ENCODE assay signal across 8 cellular contexts in the genomic region with DNA sequence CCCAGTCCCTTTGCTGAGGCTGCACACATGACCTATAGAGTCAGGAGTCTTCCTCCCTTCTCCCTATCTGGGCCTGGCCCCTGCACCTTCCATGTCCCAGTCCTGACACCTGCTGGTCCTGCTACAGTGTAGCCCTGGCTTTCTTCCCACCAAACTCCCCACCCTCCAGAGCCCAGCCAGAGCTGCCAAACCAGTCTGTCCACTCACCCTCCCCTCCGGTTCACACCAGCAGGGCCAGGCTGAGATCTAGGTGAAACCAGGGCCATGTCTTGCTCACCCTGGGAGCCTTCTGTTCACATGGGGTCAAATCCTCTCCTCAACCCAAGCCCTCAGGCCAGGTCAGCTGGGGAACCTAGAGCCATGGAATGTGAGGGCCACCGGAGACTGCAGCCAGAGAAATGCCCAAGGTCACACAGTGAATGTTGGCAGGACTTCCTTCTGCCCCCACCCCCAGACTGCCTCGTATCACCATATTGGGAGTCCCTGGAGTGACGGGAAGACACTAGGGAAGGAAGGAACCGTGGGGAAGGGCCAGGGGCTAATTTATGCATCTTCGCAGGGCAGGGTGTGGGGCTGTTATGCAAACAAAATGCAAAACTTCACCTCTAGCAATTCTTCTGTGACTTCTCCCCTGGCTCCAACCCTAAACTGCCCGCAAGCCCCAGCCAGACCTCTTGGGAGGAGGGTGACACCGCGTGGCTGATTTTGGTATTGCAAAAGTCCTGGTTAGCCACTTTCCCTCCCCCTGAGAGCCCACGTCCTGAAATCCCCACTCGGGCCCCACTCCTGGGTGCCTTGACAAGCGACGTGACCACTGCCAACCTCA. TPM values are rescaled to one million over a fixed set of nuclear protein-coding genes. Genes with fewer than 3 reads are reported as not detected.
DNase-seq lines count a peak whose midpoint lies in the region; ATAC-seq, FAIRE-seq and TF ChIP-seq lines count a peak whose summit lies in the region.

No MANE protein-coding gene starts in this region.

- FAIRE-seq in RCC 7860 (lab: Jason Lieb, UNC), result no peak

- ATAC-seq in thoracic aorta (ENCODE audit: insufficient number of reproducible peaks, low FRiP score, low read depth) (peak; percentile 56), GM19463 (IDR thresholded peaks at IDR 0.05; ENCODE audit: unreplicated experiment) (no peak)

- H3K36me3 ChIP-seq in GM06990 (ENCODE audit: control insufficient read depth, insufficient read depth, low read length) (no peaks in the 10 kb centered on the region), thoracic aorta (peaks cover 23% of the 10 kb centered on the region)

- DNase-seq in GM06990 (ENCODE audit: extremely low read depth, insufficient read length) (peak; percentile 28), HT1080 (ENCODE audit: low read depth) (peak; percentile 60), RCC 7860 (ENCODE audit: low spot score) (peak; percentile 45), glomerular visceral epithelial cell (ENCODE audit: extremely low spot score) (peak; percentile 82), nucleus accumbens (lab: John Stamatoyannopoulos, UW) (peak in 47 of 56 donors; percentile 24 to 90 (median 54)), thoracic aorta (ENCODE audit: low spot score) (no peak)
- peak; percentile 33 for DNase-seq in activated gamma-delta T cell treated with anti-CD3 and anti-CD28 coated beads, Interleukin-2, amount 50 U/mL, for 16 hours (ENCODE audit: low read depth)

- H3K27me3 ChIP-seq in GM06990 (replicated peaks; ENCODE audit: control insufficient read depth, insufficient read depth, low read length) (no peaks in the 10 kb centered on the region), thoracic aorta (replicated peaks; ENCODE audit: insufficient read depth) (no peaks in the 10 kb centered on the region)

- H3K4me1 ChIP-seq in thoracic aorta (ENCODE audit: control insufficient read depth in 1 of 2, low read depth in 2 of 2), result peaks cover 4 to 43% of the 10 kb centered on the region in 2 donors

- TF ChIP-seq CTCF in GM06990 (IDR thresholded peaks at IDR 0.05; ENCODE audit: insufficient read depth, low read length, poor library complexity, severe bottlenecking), result peak; percentile 82
- TF ChIP-seq CTCF in thoracic aorta (IDR thresholded peaks at IDR 0.05), result peak; percentile 95

- H3K27ac ChIP-seq in thoracic aorta, result peak overlapping the region; percentile 26 to 60

- no peaks in the 10 kb centered on the region for H3K9me3 ChIP-seq in thoracic aorta

- H3K4me3 ChIP-seq in GM06990 (replicated peaks; ENCODE audit: low read depth, low read length) (no peak overlapping the region), thoracic aorta (peak overlapping the region; percentile 35)

RNA-seq across cellular contexts. Expression of gene TNS1, which starts 14.6 kb away (rescaled TPM):
- 9.6 and 10.5 TPM in 2 replicates for total RNA-seq in HT1080 (2014; rRNA removed; shearing (Covaris generic))
- 4.9 and 5.1 TPM in 2 replicates for polyA plus RNA-seq in HT1080 (2015; cell fraction: cytosol; rRNA removed)
- 16.1 and 17.1 TPM in 2 replicates for polyA plus RNA-seq in HT1080 (2015; cell fraction: nucleus; rRNA removed)
- 1,000 to 10,000 TPM; 1,836 to 2,296 TPM for total RNA-seq in thoracic aorta

Comparison
In these comparisons a context has a peak if more than half of its experiments do, and no peak if none do; other contexts are left out.
1. RNA of gene TNS1, which starts 14.6 kb away (total RNA-seq): 1,836 to 2,296 TPM in thoracic aorta; 9.6 to 10.5 TPM in HT1080; every median in the first group is over 100 times any median in the second.